Comparison of ENCODE assay signal across 17 cellular contexts in genomic region chr15:38297623-38298388, GRCh38. TPM values are rescaled to one million over a fixed set of nuclear protein-coding genes. Genes with fewer than 3 reads are reported as not detected.
DNase-seq lines count a peak whose midpoint lies in the region; ATAC-seq and TF ChIP-seq lines count a peak whose summit lies in the region.
"Had no signal": no experiment of that assay in that cellular context is flagged by ENCODE, and none has a peak within 500 bp of the region (broad histone marks: within the 10 kb centered on the region; RNA-seq: fewer than 3 reads in every experiment).

No MANE protein-coding gene starts in this region.

- no peaks in the 10 kb centered on the region for H3K9me3 Mint-ChIP-seq in naive thymus-derived CD8-positive, alpha-beta T cell

- POLR2A ChIA-PET in naive thymus-derived CD8-positive, alpha-beta T cell (lab: Charles Lee), result no interaction called here

- H3K36me3 Mint-ChIP-seq in naive thymus-derived CD8-positive, alpha-beta T cell, result no peaks in the 10 kb centered on the region

- H3K4me3 Mint-ChIP-seq in naive thymus-derived CD8-positive, alpha-beta T cell, result no peak overlapping the region

- no peak for TF ChIP-seq CTCF in fibroblast of mammary gland (conservative IDR thresholded peaks at IDR 0.05; ENCODE audit: control insufficient read depth, insufficient read depth, low read depth, low read length)

- no peak overlapping the region for H3K27ac Mint-ChIP-seq in naive thymus-derived CD8-positive, alpha-beta T cell
- H3K27ac Mint-ChIP-seq: progenitor cell of endocrine pancreas had no signal

- peaks cover 0 to 5% (median 2%) of the 10 kb centered on the region in 5 donors for H3K27me3 Mint-ChIP-seq in naive thymus-derived CD8-positive, alpha-beta T cell
- H3K27me3 Mint-ChIP-seq: progenitor cell of endocrine pancreas had no signal

- DNase-seq in EL, result peak; percentile 23
- DNase-seq in fibroblast of mammary gland (ENCODE audit: low read depth), result peak; percentile 79
- no peak for DNase-seq in HuH-7.5 (ENCODE audit: low spot score)
- no peak for DNase-seq in naive thymus-derived CD8-positive, alpha-beta T cell
- DNase-seq: activated CD8-positive, alpha-beta memory T cell treated with anti-CD3 and anti-CD28 coated beads, Interleukin-2, amount 50 U/mL, for 48 hours; amniotic stem cell; foreskin melanocyte; midbrain; NCI-H2081 treated with DMSO at 0.1 percent for 48 hours; SK-N-SH; stimulated activated CD4-positive, alpha-beta T cell treated with anti-CD3 and anti-CD28 coated beads, Interleukin-2, amount 100 ng/mL, for 24 hours; WERI-Rb-1 had no signal

- ATAC-seq in GM19463 (IDR thresholded peaks at IDR 0.05; ENCODE audit: unreplicated experiment) (peak; percentile 75), HG03354 (IDR thresholded peaks at IDR 0.05; ENCODE audit: poor library complexity, severe bottlenecking, unreplicated experiment) (peak; percentile 57), GM19452 (IDR thresholded peaks at IDR 0.05; ENCODE audit: unreplicated experiment) (no peak), HG03439 (IDR thresholded peaks at IDR 0.05; ENCODE audit: unreplicated experiment) (no peak)
- no peak for ATAC-seq in naive thymus-derived CD8-positive, alpha-beta T cell

- H3K4me1 Mint-ChIP-seq in naive thymus-derived CD8-positive, alpha-beta T cell, result no peaks in the 10 kb centered on the region

- H3K4me3 ChIP-seq in fibroblast of mammary gland (ENCODE audit: control insufficient read depth, low read depth, low read length), result no peak overlapping the region

RNA-seq across cellular contexts. Expression of gene SPRED1, which starts 45.2 kb away (rescaled TPM):
- under 1 TPM; 0.41 to 0.75 TPM for total RNA-seq in naive thymus-derived CD8-positive, alpha-beta T cell
- under 1 TPM; 0.09 to 0.24 (median 0.11) TPM for polyA plus RNA-seq in naive thymus-derived CD8-positive, alpha-beta T cell

Comparison
In these comparisons a context has a peak if more than half of its experiments do, and no peak if none do; other contexts are left out.
1. DNase-seq: peak in EL (single experiment) and fibroblast of mammary gland (single experiment); none in HuH-7.5 (single experiment) and naive thymus-derived CD8-positive, alpha-beta T cell (0 of 10).
2. ATAC-seq: peak in GM19463 (single experiment) and HG03354 (single experiment); none in GM19452 (single experiment), HG03439 (single experiment) and naive thymus-derived CD8-positive, alpha-beta T cell (0 of 2).